7 cellular contexts compared by ENCODE assay signal in genomic region chr9:125889524-125890473, GRCh38.
DNase-seq lines count a peak whose midpoint lies in the region; ATAC-seq and TF ChIP-seq lines count a peak whose summit lies in the region.

No MANE protein-coding gene starts in this region.

- CTCF ChIA-PET in activated B cell treated with CpG ODN at 0.5 μM for 24 hours (lab: Charles Lee): no interaction called here

- DNase-seq in KBM-7 (peak; percentile 36), activated B cell treated with CpG ODN at 0.5 μM for 24 hours (peak; percentile 54), chondrocyte (ENCODE audit: low spot score) (no peak), kidney epithelial cell (ENCODE audit: low read depth) (no peak), NCI-H226 (no peak)
- peak; percentile 7 to 10 for DNase-seq in stimulated activated CD4-positive, alpha-beta T cell treated with anti-CD3 and anti-CD28 coated beads, Interleukin-12 subunit alpha, Interleukin-12 subunit beta, amount 100 ng/mL, for 24 hours (ENCODE audit: low read depth in 2 of 2)

- H3K36me3 ChIP-seq in kidney epithelial cell (ENCODE audit: control insufficient read depth, insufficient read depth, low read length): no peaks in the 10 kb centered on the region

- H3K4me3 Mint-ChIP-seq in activated B cell treated with CpG ODN at 0.5 μM for 24 hours (peak overlapping the region; percentile 87), chondrocyte (ENCODE audit: unreplicated experiment) (peak overlapping the region; percentile 81)

- H3K4me3 ChIP-seq in kidney epithelial cell (ENCODE audit: low read depth, low read length): peak overlapping the region; percentile 65

- POLR2A ChIA-PET in activated B cell treated with CpG ODN at 0.5 μM for 24 hours (lab: Charles Lee): interaction anchor here (0.9 kb wide), 1 partner anchor 141 kb away, joined by 3 read pairs; no protein-coding TSS in a partner anchor

- intact Hi-C loops in activated B cell treated with CpG ODN at 0.5 μM for 24 hours (cut with micrococcal nuclease): loop anchor here (2.0 to 5.0 kb wide), 3 partner anchors 37 to 142 kb away; partner anchors contain the start of gene PBX3

- H3K27me3 ChIP-seq in kidney epithelial cell (ENCODE audit: control insufficient read depth, insufficient read depth, low read length): no peaks in the 10 kb centered on the region

- no peak overlapping the region for H3K27ac Mint-ChIP-seq in activated B cell treated with CpG ODN at 0.5 μM for 24 hours
- H3K27ac Mint-ChIP-seq in chondrocyte (ENCODE audit: unreplicated experiment): peak overlapping the region; percentile 98

- H3K27me3 Mint-ChIP-seq in activated B cell treated with CpG ODN at 0.5 μM for 24 hours (no peaks in the 10 kb centered on the region), chondrocyte (ENCODE audit: low read depth) (no peaks in the 10 kb centered on the region)

- no peaks in the 10 kb centered on the region for H3K9me3 Mint-ChIP-seq in activated B cell treated with CpG ODN at 0.5 μM for 24 hours
- no peaks in the 10 kb centered on the region for H3K9me3 Mint-ChIP-seq in chondrocyte (ENCODE audit: low read depth)

- TF ChIP-seq CTCF in activated B cell treated with CpG ODN at 0.5 μM for 24 hours (IDR thresholded peaks at IDR 0.05) (no peak), chondrocyte (IDR thresholded peaks at IDR 0.05) (no peak), kidney epithelial cell (IDR thresholded peaks at IDR 0.05; ENCODE audit: insufficient read depth, low read length, poor library complexity, severe bottlenecking) (no peak)

- in situ Hi-C loops in KBM-7 (cut with MboI; ENCODE audit: low pct_unique_long_range_greater_than_20kb, low sequenced_read_pairs): no loop called here

- H3K4me1 Mint-ChIP-seq in activated B cell treated with CpG ODN at 0.5 μM for 24 hours: peaks cover 23% of the 10 kb centered on the region
- peaks cover 31% of the 10 kb centered on the region for H3K4me1 Mint-ChIP-seq in chondrocyte (ENCODE audit: low read depth)

- H3K36me3 Mint-ChIP-seq in activated B cell treated with CpG ODN at 0.5 μM for 24 hours (ENCODE audit: low read depth): no peaks in the 10 kb centered on the region
- no peaks in the 10 kb centered on the region for H3K36me3 Mint-ChIP-seq in chondrocyte (ENCODE audit: low read depth)

- TF ChIP-seq POLR2A in GM18505 (IDR thresholded peaks at IDR 0.05; ENCODE audit: borderline replicate concordance, extremely low read depth, insufficient read depth, insufficient read length): no peak

- ATAC-seq in GM18505 (IDR thresholded peaks at IDR 0.05; ENCODE audit: unreplicated experiment) (peak; percentile 61), activated B cell treated with CpG ODN at 0.5 μM for 24 hours (ENCODE audit: low read depth) (peak; percentile 88)

Comparison
In these comparisons a context has a peak if more than half of its experiments do, and no peak if none do; other contexts are left out.
1. DNase-seq: peak in KBM-7 (single experiment), activated B cell treated with CpG ODN at 0.5 μM for 24 hours (single experiment) and stimulated activated CD4-positive, alpha-beta T cell treated with anti-CD3 and anti-CD28 coated beads, Interleukin-12 subunit alpha, Interleukin-12 subunit beta, amount 100 ng/mL, for 24 hours (2 of 2); none in chondrocyte (single experiment), kidney epithelial cell (single experiment) and NCI-H226 (single experiment).